8 cellular contexts compared by ENCODE assay signal in the genomic region with DNA sequence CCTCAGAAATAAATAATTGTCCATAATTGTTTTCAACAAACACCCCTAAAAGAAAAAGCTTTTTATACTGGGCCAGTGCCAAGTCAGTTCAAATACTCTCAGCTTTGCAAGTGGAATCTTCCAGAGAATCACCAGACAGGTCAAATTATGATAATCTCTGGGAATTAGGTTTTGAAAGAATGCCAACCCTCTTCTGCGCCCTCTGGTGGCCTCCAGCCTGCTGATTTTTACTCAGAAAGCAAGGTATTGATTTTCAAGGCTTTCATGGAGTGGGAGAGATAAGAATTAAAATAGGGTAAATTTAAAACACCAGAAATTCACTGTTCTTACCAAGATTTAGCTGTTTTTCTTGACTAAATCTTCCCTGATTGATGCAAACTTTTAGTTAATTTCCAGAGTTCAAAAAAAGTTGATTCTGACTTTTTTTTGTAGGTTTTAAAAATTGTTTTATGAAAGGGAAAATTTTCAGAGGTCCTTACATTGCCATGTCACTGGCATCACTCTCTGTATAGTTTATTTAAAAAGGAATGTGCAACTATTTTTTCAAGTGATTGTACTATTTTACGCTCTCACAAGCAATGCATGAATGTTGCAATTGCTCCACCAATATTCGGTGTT.
DNase-seq lines count a peak whose midpoint lies in the region; ATAC-seq and TF ChIP-seq lines count a peak whose summit lies in the region.

No MANE protein-coding gene starts in this region.

- no peak overlapping the region for H3K27ac Mint-ChIP-seq in glutamatergic neuron (ENCODE audit: unreplicated experiment)

- H3K9me3 ChIP-seq in upper lobe of left lung = peaks cover 5 to 26% (median 19%) of the 10 kb centered on the region in 4 donors

- no peaks in the 10 kb centered on the region for H3K4me1 Mint-ChIP-seq in glutamatergic neuron (ENCODE audit: low read depth, unreplicated experiment)

- H3K27ac ChIP-seq in C4-2B (no peak overlapping the region), upper lobe of left lung (no peak overlapping the region)

- 80 to 85% methylated on average over 3 of the region's 3 CpGs for WGBS in upper lobe of left lung, 2 donors

- no peaks in the 10 kb centered on the region for H3K4me1 ChIP-seq in upper lobe of left lung

- H3K27me3 ChIP-seq in upper lobe of left lung = no peaks in the 10 kb centered on the region

- in situ Hi-C loops in GM13977 (cut with MboI; ENCODE audit: low pct_unique_long_range_greater_than_20kb, low sequenced_read_pairs, unreplicated experiment) = no loop called here

- no peak overlapping the region for H3K4me3 Mint-ChIP-seq in glutamatergic neuron (ENCODE audit: unreplicated experiment)

- DNase-seq in GM13977 (ENCODE audit: low spot score) (no peak), RPMI7951 (ENCODE audit: low read depth) (peak; percentile 37), glutamatergic neuron (peak; percentile 84), upper lobe of left lung (no peak), NCI-H187 treated with DMSO at 0.1 percent for 48 hours (lab: John Stamatoyannopoulos, UW) (no peak), NCI-H2196 (lab: John Stamatoyannopoulos, UW; ENCODE audit: unreplicated experiment) (no peak)

- no peak for TF ChIP-seq EP300 in upper lobe of left lung (IDR thresholded peaks at IDR 0.05)

- H3K27me3 Mint-ChIP-seq in glutamatergic neuron (ENCODE audit: unreplicated experiment) = no peaks in the 10 kb centered on the region

- H3K36me3 ChIP-seq in upper lobe of left lung = no peaks in the 10 kb centered on the region

- H3K36me3 Mint-ChIP-seq in glutamatergic neuron (ENCODE audit: unreplicated experiment) = peaks cover 13% of the 10 kb centered on the region

- ATAC-seq in upper lobe of left lung (ENCODE audit: low FRiP score in 2 of 2) (no peak), HG03520 (IDR thresholded peaks at IDR 0.05; ENCODE audit: unreplicated experiment) (no peak)

- TF ChIP-seq POLR2A in upper lobe of left lung (IDR thresholded peaks at IDR 0.05) = no peak

- no peak overlapping the region for H3K4me3 ChIP-seq in upper lobe of left lung

- peaks cover 2% of the 10 kb centered on the region for H3K9me3 Mint-ChIP-seq in glutamatergic neuron (ENCODE audit: unreplicated experiment)

- peak; percentile 86 for TF ChIP-seq CTCF in C4-2B (conservative IDR thresholded peaks at IDR 0.05)
- TF ChIP-seq CTCF in GM13977 (IDR thresholded peaks at IDR 0.05; ENCODE audit: extremely low read depth, insufficient read depth, missing control alignments) = peak; percentile 58
- TF ChIP-seq CTCF in glutamatergic neuron (IDR thresholded peaks at IDR 0.05; ENCODE audit: partially characterized antibody, unreplicated experiment) = peak; percentile 83
- TF ChIP-seq CTCF in upper lobe of left lung (IDR thresholded peaks at IDR 0.05) = peak in 3 of 6 experiments; percentile 24 to 38 (median 27)

Comparison
In these comparisons a context has a peak if more than half of its experiments do, and no peak if none do; other contexts are left out.
1. DNase-seq: peak in RPMI7951 (single experiment) and glutamatergic neuron (single experiment); none in GM13977 (single experiment), upper lobe of left lung (0 of 2), NCI-H187 treated with DMSO at 0.1 percent for 48 hours (single experiment) and NCI-H2196 (single experiment).